ENCODE assay signal across 1 cellular context in the genomic region with DNA sequence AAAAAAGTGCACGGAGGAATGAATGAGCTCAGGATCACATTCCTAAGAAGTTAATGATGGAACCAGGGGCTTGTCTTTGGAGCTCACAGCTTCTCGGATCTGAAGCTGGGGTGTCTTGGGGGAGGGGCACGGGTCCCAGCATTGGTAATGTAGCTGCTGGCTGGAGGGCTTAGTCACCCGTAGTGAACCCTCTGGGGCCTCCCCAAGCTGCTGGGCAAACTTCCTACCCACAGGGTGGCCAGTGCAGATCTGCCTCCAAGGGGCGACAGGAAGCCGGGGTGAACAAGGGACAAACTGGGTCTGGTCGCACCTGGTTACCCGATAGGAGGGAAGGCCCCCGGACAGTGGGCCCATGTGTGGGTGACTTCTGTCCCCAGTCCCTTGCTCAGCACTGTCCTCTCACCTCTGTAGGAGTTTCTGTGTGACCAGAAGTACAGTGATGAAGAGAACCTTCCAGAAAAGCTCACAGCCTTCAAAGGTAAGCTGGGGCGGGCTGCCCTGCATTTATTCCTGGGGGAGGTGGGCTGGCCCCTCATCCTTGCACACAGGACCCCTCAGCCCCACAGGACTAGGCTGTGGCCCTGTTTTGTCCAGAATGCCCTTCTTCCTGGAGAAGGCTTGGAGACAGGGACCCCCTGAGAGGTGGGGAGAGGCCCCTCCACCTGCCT.
TF ChIP-seq lines count a peak whose summit lies in the region.

No MANE protein-coding gene starts in this region.

TF ChIP-seq in K562, 482 proteins besides CTCF, POLR2A, EP300 and RAD21:
- TF ChIP-seq TEAD4 (IDR thresholded peaks at IDR 0.05; ENCODE audit: low read length) (no peak), TEAD4 (CRISPR knock-in tag; IDR thresholded peaks at IDR 0.05; ENCODE audit: borderline replicate concordance) (no peak), CCAR2 (IDR thresholded peaks at IDR 0.05; ENCODE audit: low read depth, low read length) (no peak), ZNF280A (IDR thresholded peaks at IDR 0.05; ENCODE audit: low read depth, partially characterized antibody) (no peak), ETV5 (CRISPR knock-in tag; IDR thresholded peaks at IDR 0.05; ENCODE audit: low read depth) (no peak), STAT6 (CRISPR knock-in tag; IDR thresholded peaks at IDR 0.05) (peak; percentile 88), ATF3 (IDR thresholded peaks at IDR 0.05) (no peak), ATF3 (CRISPR knock-in tag; conservative IDR thresholded peaks at IDR 0.05) (peak; percentile 68; the same call in 1 of the 2 replicates)
- TF ChIP-seq, protein P1, sequence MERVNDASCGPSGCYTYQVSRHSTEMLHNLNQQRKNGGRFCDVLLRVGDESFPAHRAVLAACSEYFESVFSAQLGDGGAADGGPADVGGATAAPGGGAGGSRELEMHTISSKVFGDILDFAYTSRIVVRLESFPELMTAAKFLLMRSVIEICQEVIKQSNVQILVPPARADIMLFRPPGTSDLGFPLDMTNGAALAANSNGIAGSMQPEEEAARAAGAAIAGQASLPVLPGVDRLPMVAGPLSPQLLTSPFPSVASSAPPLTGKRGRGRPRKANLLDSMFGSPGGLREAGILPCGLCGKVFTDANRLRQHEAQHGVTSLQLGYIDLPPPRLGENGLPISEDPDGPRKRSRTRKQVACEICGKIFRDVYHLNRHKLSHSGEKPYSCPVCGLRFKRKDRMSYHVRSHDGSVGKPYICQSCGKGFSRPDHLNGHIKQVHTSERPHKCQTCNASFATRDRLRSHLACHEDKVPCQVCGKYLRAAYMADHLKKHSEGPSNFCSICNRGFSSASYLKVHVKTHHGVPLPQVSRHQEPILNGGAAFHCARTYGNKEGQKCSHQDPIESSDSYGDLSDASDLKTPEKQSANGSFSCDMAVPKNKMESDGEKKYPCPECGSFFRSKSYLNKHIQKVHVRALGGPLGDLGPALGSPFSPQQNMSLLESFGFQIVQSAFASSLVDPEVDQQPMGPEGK (CRISPR knock-in tag; IDR thresholded peaks at IDR 0.05; ENCODE audit: borderline replicate concordance), result no peak
- TF ChIP-seq, protein P2, sequence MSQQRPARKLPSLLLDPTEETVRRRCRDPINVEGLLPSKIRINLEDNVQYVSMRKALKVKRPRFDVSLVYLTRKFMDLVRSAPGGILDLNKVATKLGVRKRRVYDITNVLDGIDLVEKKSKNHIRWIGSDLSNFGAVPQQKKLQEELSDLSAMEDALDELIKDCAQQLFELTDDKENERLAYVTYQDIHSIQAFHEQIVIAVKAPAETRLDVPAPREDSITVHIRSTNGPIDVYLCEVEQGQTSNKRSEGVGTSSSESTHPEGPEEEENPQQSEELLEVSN (IDR thresholded peaks at IDR 0.05; ENCODE audit: borderline replicate concordance in 1 of 2, extremely low read depth in 1 of 2, insufficient read depth in 1 of 2, insufficient read length in 1 of 2, low read depth in 1 of 2, low read length in 1 of 2, poor library complexity in 1 of 2, severe bottlenecking in 1 of 2), result no peak
- TF ChIP-seq, protein P3, sequence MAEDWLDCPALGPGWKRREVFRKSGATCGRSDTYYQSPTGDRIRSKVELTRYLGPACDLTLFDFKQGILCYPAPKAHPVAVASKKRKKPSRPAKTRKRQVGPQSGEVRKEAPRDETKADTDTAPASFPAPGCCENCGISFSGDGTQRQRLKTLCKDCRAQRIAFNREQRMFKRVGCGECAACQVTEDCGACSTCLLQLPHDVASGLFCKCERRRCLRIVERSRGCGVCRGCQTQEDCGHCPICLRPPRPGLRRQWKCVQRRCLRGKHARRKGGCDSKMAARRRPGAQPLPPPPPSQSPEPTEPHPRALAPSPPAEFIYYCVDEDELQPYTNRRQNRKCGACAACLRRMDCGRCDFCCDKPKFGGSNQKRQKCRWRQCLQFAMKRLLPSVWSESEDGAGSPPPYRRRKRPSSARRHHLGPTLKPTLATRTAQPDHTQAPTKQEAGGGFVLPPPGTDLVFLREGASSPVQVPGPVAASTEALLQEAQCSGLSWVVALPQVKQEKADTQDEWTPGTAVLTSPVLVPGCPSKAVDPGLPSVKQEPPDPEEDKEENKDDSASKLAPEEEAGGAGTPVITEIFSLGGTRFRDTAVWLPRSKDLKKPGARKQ (CRISPR knock-in tag; IDR thresholded peaks at IDR 0.05), result no peak
